10 cellular contexts compared by ENCODE assay signal in the genomic region with DNA sequence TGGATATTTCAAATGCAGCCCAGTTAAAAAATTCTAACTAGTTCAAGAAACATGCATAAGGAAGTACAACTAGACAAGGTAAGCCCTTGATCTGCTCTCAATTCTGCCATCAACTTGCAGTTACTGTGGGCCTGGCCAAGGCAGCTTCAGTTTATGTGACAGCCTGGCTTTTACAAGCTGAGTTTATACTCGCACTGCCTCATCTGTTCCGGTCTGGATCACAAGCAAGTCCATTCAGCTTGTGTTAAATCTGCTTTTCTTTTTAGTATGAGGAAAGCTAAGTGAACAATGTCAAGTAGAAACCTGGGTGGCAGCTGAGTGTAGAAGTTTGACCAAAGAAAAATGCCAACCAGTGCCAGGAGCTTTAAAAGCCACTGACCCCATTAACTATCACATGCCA.
DNase-seq lines count a peak whose midpoint lies in the region; ATAC-seq and TF ChIP-seq lines count a peak whose summit lies in the region.
"Had no signal": no experiment of that assay in that cellular context is flagged by ENCODE, and none has a peak within 500 bp of the region (broad histone marks: within the 10 kb centered on the region; RNA-seq: fewer than 3 reads in every experiment).

No MANE protein-coding gene starts in this region.

- DNase-seq in colonic mucosa (no peak), lung (ENCODE audit: low spot score) (no peak), endothelial cell (ENCODE audit: low spot score) (no peak), ovary (no peak), NCI-H1417 treated with DMSO at 0.1 percent for 48 hours (lab: John Stamatoyannopoulos, UW) (no peak)
- DNase-seq: stimulated activated CD4-positive, alpha-beta T cell treated with anti-CD3 and anti-CD28 coated beads, Interleukin-2, amount 100 ng/mL, for 24 hours had no signal

- WGBS in lung, 2 donors: 64 to 70% methylated on average over 2 of the region's 2 CpGs
- WGBS in ovary, 3 donors: 91 to 97% (median 93%) methylated on average over 2 of the region's 2 CpGs

- H3K4me2 ChIP-seq in Loucy (ENCODE audit: low read depth, low read length, poor library complexity, severe bottlenecking): peak overlapping the region; percentile 9

- H3K4me1 ChIP-seq in Loucy (ENCODE audit: insufficient read depth, low read length, poor library complexity, severe bottlenecking) (peaks cover 21% of the 10 kb centered on the region), colonic mucosa (no peaks in the 10 kb centered on the region), lung (ENCODE audit: control insufficient read depth in 2 of 2, insufficient read depth in 2 of 2, low read length in 2 of 2) (peaks cover 0 to 14% of the 10 kb centered on the region in 2 donors), ovary (ENCODE audit: insufficient read depth) (no peaks in the 10 kb centered on the region)

- no peaks in the 10 kb centered on the region for H4K20me1 ChIP-seq in Loucy (ENCODE audit: insufficient read depth, low read length, poor library complexity, severe bottlenecking)

- no peak overlapping the region for H3K4me3 Mint-ChIP-seq in stimulated activated memory B cell treated with anti-CD40 and anti-IgM and Interleukin-4, amounts not matched to agents 10 μg/mL and 1 μg/mL and 100 μg/mL, for 72 hours
- no peak overlapping the region for H3K4me3 Mint-ChIP-seq in endothelial cell (ENCODE audit: unreplicated experiment)
- H3K4me3 Mint-ChIP-seq: type B pancreatic cell had no signal

- H3K36me3 ChIP-seq in Loucy (ENCODE audit: insufficient read depth, low read length) (peaks cover 48% of the 10 kb centered on the region; the same call in 1 of the 2 replicates), colonic mucosa (no peaks in the 10 kb centered on the region), lung (ENCODE audit: control insufficient read depth in 2 of 2, insufficient read depth in 2 of 2, low read length in 2 of 2) (peaks cover 14 to 18% of the 10 kb centered on the region in 2 donors), ovary (no peaks in the 10 kb centered on the region)

- TF ChIP-seq EP300 in ovary (IDR thresholded peaks at IDR 0.05): no peak

- no peak for ATAC-seq in lung (ENCODE audit: insufficient read depth, low FRiP score)
- no peak for ATAC-seq in stimulated activated memory B cell treated with anti-CD40 and anti-IgM and Interleukin-4, amounts not matched to agents 10 μg/mL and 1 μg/mL and 100 μg/mL, for 72 hours

- H3K9me3 ChIP-seq in Loucy (ENCODE audit: insufficient read depth, low read depth, low read length): no peaks in the 10 kb centered on the region
- H3K9me3 ChIP-seq in colonic mucosa: no peaks in the 10 kb centered on the region
- H3K9me3 ChIP-seq in lung (ENCODE audit: control insufficient read depth in 2 of 2, insufficient read depth in 1 of 2, low read length in 1 of 2): no peaks in the 10 kb centered on the region
- no peaks in the 10 kb centered on the region for H3K9me3 ChIP-seq in ovary
- H3K9me3 ChIP-seq: SJSA1 had no signal

- no peak for TF ChIP-seq POLR2A in ovary (IDR thresholded peaks at IDR 0.05)

- H3K27me3 Mint-ChIP-seq in stimulated activated memory B cell treated with anti-CD40 and anti-IgM and Interleukin-4, amounts not matched to agents 10 μg/mL and 1 μg/mL and 100 μg/mL, for 72 hours: no peaks in the 10 kb centered on the region
- H3K27me3 Mint-ChIP-seq in endothelial cell (ENCODE audit: unreplicated experiment): no peaks in the 10 kb centered on the region
- H3K27me3 Mint-ChIP-seq: type B pancreatic cell had no signal

- intact Hi-C loops in colonic mucosa (cut with DNase I) (no loop called here), ovary (cut with DNase I) (no loop called here)

- H3K4me1 Mint-ChIP-seq in stimulated activated memory B cell treated with anti-CD40 and anti-IgM and Interleukin-4, amounts not matched to agents 10 μg/mL and 1 μg/mL and 100 μg/mL, for 72 hours: peaks cover 27% of the 10 kb centered on the region
- no peaks in the 10 kb centered on the region for H3K4me1 Mint-ChIP-seq in endothelial cell (ENCODE audit: unreplicated experiment)

- H3F3A ChIP-seq in Loucy (ENCODE audit: low read depth): peaks cover 4% of the 10 kb centered on the region; the same call in 1 of the 2 replicates

- H3K4me3 ChIP-seq in Loucy (ENCODE audit: low read length, poor library complexity, severe bottlenecking) (no peak overlapping the region), colonic mucosa (no peak overlapping the region), lung (no peak overlapping the region), ovary (no peak overlapping the region)
- H3K4me3 ChIP-seq: SJSA1 had no signal

- H3K27ac ChIP-seq in colonic mucosa (peak overlapping the region; percentile 20), lung (ENCODE audit: low read depth in 1 of 2, low read length in 1 of 2) (peak overlapping the region; percentile 17 to 50), ovary (no peak overlapping the region)
- H3K27ac ChIP-seq: SJSA1 had no signal

- H3K9ac ChIP-seq in Loucy (ENCODE audit: low read depth, low read length, poor library complexity, severe bottlenecking) (peak overlapping the region; percentile 38), colonic mucosa (ENCODE audit: low read depth in 2 of 2, low read length in 2 of 2) (no peak overlapping the region)

- no peaks in the 10 kb centered on the region for H3K9me3 Mint-ChIP-seq in stimulated activated memory B cell treated with anti-CD40 and anti-IgM and Interleukin-4, amounts not matched to agents 10 μg/mL and 1 μg/mL and 100 μg/mL, for 72 hours
- no peaks in the 10 kb centered on the region for H3K9me3 Mint-ChIP-seq in endothelial cell (ENCODE audit: unreplicated experiment)
- H3K9me3 Mint-ChIP-seq: type B pancreatic cell had no signal

- H3K36me3 Mint-ChIP-seq in stimulated activated memory B cell treated with anti-CD40 and anti-IgM and Interleukin-4, amounts not matched to agents 10 μg/mL and 1 μg/mL and 100 μg/mL, for 72 hours: peaks cover 38% of the 10 kb centered on the region
- H3K36me3 Mint-ChIP-seq in endothelial cell (ENCODE audit: low read depth, unreplicated experiment): peaks cover 17% of the 10 kb centered on the region

- H3K27me3 ChIP-seq in Loucy (ENCODE audit: insufficient read depth, low read length, poor library complexity, severe bottlenecking): no peaks in the 10 kb centered on the region
- no peaks in the 10 kb centered on the region for H3K27me3 ChIP-seq in colonic mucosa
- no peaks in the 10 kb centered on the region for H3K27me3 ChIP-seq in lung (ENCODE audit: control insufficient read depth, insufficient read depth)
- no peaks in the 10 kb centered on the region for H3K27me3 ChIP-seq in ovary
- H3K27me3 ChIP-seq: SJSA1 had no signal

- no peak overlapping the region for H2AFZ ChIP-seq in Loucy (ENCODE audit: low read length)

- no peak for TF ChIP-seq CTCF in Loucy (conservative IDR thresholded peaks at IDR 0.05; ENCODE audit: low read length)
- TF ChIP-seq CTCF in colonic mucosa (IDR thresholded peaks at IDR 0.05): no peak
- TF ChIP-seq CTCF in lung (IDR thresholded peaks at IDR 0.05; ENCODE audit: control extremely low read depth, extremely low read depth): no peak
- no peak for TF ChIP-seq CTCF in endothelial cell (IDR thresholded peaks at IDR 0.05; ENCODE audit: unreplicated experiment)
- TF ChIP-seq CTCF in ovary (IDR thresholded peaks at IDR 0.05): no peak

- no peaks in the 10 kb centered on the region for H3K9me2 ChIP-seq in Loucy (replicated peaks; ENCODE audit: low read depth, low read length)

- peak overlapping the region; percentile 19 for H3K27ac Mint-ChIP-seq in stimulated activated memory B cell treated with anti-CD40 and anti-IgM and Interleukin-4, amounts not matched to agents 10 μg/mL and 1 μg/mL and 100 μg/mL, for 72 hours
- no peak overlapping the region for H3K27ac Mint-ChIP-seq in endothelial cell (ENCODE audit: unreplicated experiment)
- H3K27ac Mint-ChIP-seq: type B pancreatic cell had no signal

- no peaks in the 10 kb centered on the region; the same call in 1 of the 2 replicates for H3K79me2 ChIP-seq in Loucy (ENCODE audit: insufficient read depth, low read length)

Comparison
In these comparisons a context has a peak if more than half of its experiments do, and no peak if none do; other contexts are left out.
1. H3K27ac ChIP-seq: peak in colonic mucosa (single experiment) and lung (2 of 2); none in ovary (0 of 2).